18 cellular contexts compared by ENCODE assay signal in the genomic region with DNA sequence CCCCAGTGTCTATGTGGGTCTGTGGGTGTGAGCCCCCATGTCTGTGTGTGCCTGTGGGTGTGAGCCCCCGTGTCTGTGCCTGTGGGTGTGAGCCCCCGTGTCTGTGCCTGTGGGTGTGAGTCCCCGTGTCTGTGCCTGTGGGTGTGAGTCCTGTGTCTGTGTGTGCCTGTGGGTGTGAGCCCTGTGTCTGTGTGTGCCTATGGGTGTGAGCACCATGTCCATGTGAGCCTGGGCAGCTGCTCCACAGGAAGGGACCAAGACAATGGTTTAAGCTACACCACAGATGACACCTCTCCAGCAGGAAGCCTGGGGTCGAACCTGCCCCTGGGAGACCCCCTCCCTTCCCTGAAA.
DNase-seq lines count a peak whose midpoint lies in the region; ATAC-seq, FAIRE-seq and TF ChIP-seq lines count a peak whose summit lies in the region.
"Had no signal": no experiment of that assay in that cellular context is flagged by ENCODE, and none has a peak within 500 bp of the region (broad histone marks: within the 10 kb centered on the region; RNA-seq: fewer than 3 reads in every experiment).

No MANE protein-coding gene starts in this region.

- CTCF ChIA-PET in H1 (lab: Charles Lee; ENCODE audit: partially characterized antibody), result interaction anchor here (0.7 to 1.4 kb wide), 5 partner anchors 126 to 263 kb away, joined by 3 read pairs; no protein-coding TSS in a partner anchor

- H3K36me3 Mint-ChIP-seq in stimulated activated memory B cell treated with anti-CD40 and anti-IgM and Interleukin-4, amounts not matched to agents 10 μg/mL and 1 μg/mL and 100 μg/mL, for 72 hours, result no peaks in the 10 kb centered on the region

- no peak overlapping the region for H2AFZ ChIP-seq in H1 (ENCODE audit: low read length)
- H2AFZ ChIP-seq: parathyroid adenoma had no signal

- H3K79me1 ChIP-seq in H1 (ENCODE audit: low read depth, low read length), result no peaks in the 10 kb centered on the region

- H3K14ac ChIP-seq in H1 (ENCODE audit: insufficient read length), result no peak overlapping the region

- no peak overlapping the region for H4K8ac ChIP-seq in H1 (ENCODE audit: extremely low read depth, insufficient read depth, low read length)

- ATAC-seq in heart left ventricle, result peak in 3 of 4 donors; percentile 19 to 59 (median 48)
- ATAC-seq in left cardiac atrium, result no peak
- no peak for ATAC-seq in stimulated activated memory B cell treated with anti-CD40 and anti-IgM and Interleukin-4, amounts not matched to agents 10 μg/mL and 1 μg/mL and 100 μg/mL, for 72 hours
- ATAC-seq in HG03039 (IDR thresholded peaks at IDR 0.05; ENCODE audit: unreplicated experiment), result no peak
- ATAC-seq in HG03521 (IDR thresholded peaks at IDR 0.05; ENCODE audit: unreplicated experiment), result no peak

- no peak overlapping the region for H2BK5ac ChIP-seq in H1 (ENCODE audit: low read depth, low read length)

- no peaks in the 10 kb centered on the region for H3K36me3 ChIP-seq in heart left ventricle
- H3K36me3 ChIP-seq in H1 (ENCODE audit: control insufficient read depth in 2 of 4, insufficient read depth in 4 of 4, low read length in 3 of 4), result no peaks in the 10 kb centered on the region
- H3K36me3 ChIP-seq: brain microvascular endothelial cell, HAP-1, thyroid gland had no signal

- no peaks in the 10 kb centered on the region for H3K27me3 Mint-ChIP-seq in stimulated activated memory B cell treated with anti-CD40 and anti-IgM and Interleukin-4, amounts not matched to agents 10 μg/mL and 1 μg/mL and 100 μg/mL, for 72 hours

- intact Hi-C loops in heart left ventricle (cut with DNase I) (no loop called here), left cardiac atrium (cut with DNase I) (no loop called here)

- H2BK12ac ChIP-seq in H1 (ENCODE audit: low read depth, low read length), result no peak overlapping the region

- H2BK120ac ChIP-seq in H1 (replicated peaks; ENCODE audit: low read depth, low read length), result no peak overlapping the region

- no peak for FAIRE-seq in H1 (lab: Jason Lieb, UNC)
- FAIRE-seq: D721Med, HTR-8/SVneo had no signal

- H3K79me2 ChIP-seq in H1 (ENCODE audit: control insufficient read depth in 1 of 2, insufficient read depth in 2 of 2, low read length in 2 of 2), result no peaks in the 10 kb centered on the region
- H3K79me2 ChIP-seq: parathyroid adenoma had no signal

- H3K27me3 ChIP-seq in heart left ventricle (peaks cover 0 to 8% (median 0%) of the 10 kb centered on the region in 9 donors), H1 (replicated peaks in 1 of 4; ENCODE audit: control insufficient read depth in 3 of 4, extremely low read depth in 1 of 4, insufficient read depth in 3 of 4, low read length in 3 of 4) (no peaks in the 10 kb centered on the region)
- H3K27me3 ChIP-seq: thyroid gland had no signal

- no peak overlapping the region for H3K23ac ChIP-seq in H1 (ENCODE audit: insufficient read length)

- H3K27ac ChIP-seq in heart left ventricle (no peak overlapping the region), H1 (ENCODE audit: low read depth, low read length) (no peak overlapping the region)
- H3K27ac ChIP-seq: brain microvascular endothelial cell, parathyroid adenoma, thyroid gland had no signal

- WGBS in heart left ventricle, 4 donors, result 38 to 54% (median 45%) methylated on average over 3 to 4 of the region's 4 CpGs
- 73% methylated on average over 3 of the region's 4 CpGs; no CpG with 5 or more reads in 1 of the 2 experiments for WGBS in H1 (ENCODE audit: extremely low coverage in 1 of 2, insufficient coverage in 1 of 2, insufficient read length in 1 of 2, insufficient replicate concordance in 2 of 2, low coverage in 1 of 2, low lambda C conversion rate in 2 of 2, missing lambda C conversion rate in 1 of 2), 2 experiments

- 0 out of 2 replicates have a peak overlapping the region, but pooled peaks have one; percentile 76 for H2BK15ac ChIP-seq in H1 (ENCODE audit: low read length)

- no peak overlapping the region for H3K18ac ChIP-seq in H1 (ENCODE audit: extremely low read depth, low read length)

- TF ChIP-seq CTCF in heart left ventricle (IDR thresholded peaks at IDR 0.05), result no peak
- TF ChIP-seq CTCF in H1 (IDR thresholded peaks at IDR 0.05; ENCODE audit: control extremely low read depth in 1 of 3, insufficient read depth in 1 of 3, low read depth in 1 of 3, low read length in 3 of 3), result no peak

- no peak overlapping the region for H2AK5ac ChIP-seq in H1 (ENCODE audit: low read depth, low read length)

- DNase-seq in heart left ventricle, result no peak
- no peak for DNase-seq in left cardiac atrium
- peak; percentile 25 for DNase-seq in SW480 (ENCODE audit: low spot score)
- no peak for DNase-seq in H1 (ENCODE audit: low read depth in 1 of 2, low spot score in 2 of 2)
- no peak for DNase-seq in NCI-H69 (lab: John Stamatoyannopoulos, UW)
- DNase-seq: brain microvascular endothelial cell; hypothalamus; NCI-H1694; SHP77; stimulated activated CD4-positive, alpha-beta T cell treated with anti-CD3 and anti-CD28 coated beads, Interleukin-4, amount 100 ng/mL, for 1 hour; thyroid gland had no signal

- H3K27ac Mint-ChIP-seq in stimulated activated memory B cell treated with anti-CD40 and anti-IgM and Interleukin-4, amounts not matched to agents 10 μg/mL and 1 μg/mL and 100 μg/mL, for 72 hours, result peak overlapping the region; percentile 15

- H4K91ac ChIP-seq in H1 (replicated peaks; ENCODE audit: insufficient read length, low read length), result no peak overlapping the region

- no peaks in the 10 kb centered on the region for H4K20me1 ChIP-seq in H1 (replicated peaks in 1 of 2; ENCODE audit: control insufficient read depth in 1 of 2, insufficient read depth in 2 of 2, low read length in 2 of 2)

- no peaks in the 10 kb centered on the region for H3K9me3 Mint-ChIP-seq in stimulated activated memory B cell treated with anti-CD40 and anti-IgM and Interleukin-4, amounts not matched to agents 10 μg/mL and 1 μg/mL and 100 μg/mL, for 72 hours

- no peak overlapping the region for H2BK20ac ChIP-seq in H1 (ENCODE audit: low read length)

- peaks cover 40% of the 10 kb centered on the region for H3K4me1 Mint-ChIP-seq in stimulated activated memory B cell treated with anti-CD40 and anti-IgM and Interleukin-4, amounts not matched to agents 10 μg/mL and 1 μg/mL and 100 μg/mL, for 72 hours

- POLR2A ChIA-PET in H1 (lab: Charles Lee; ENCODE audit: partially characterized antibody), result no interaction called here

- H3K23me2 ChIP-seq in H1 (ENCODE audit: low read depth, low read length), result no peaks in the 10 kb centered on the region

- TF ChIP-seq POLR2A in heart left ventricle (IDR thresholded peaks at IDR 0.05) (no peak), H1 (IDR thresholded peaks at IDR 0.05; ENCODE audit: control extremely low read depth in 1 of 2, low read depth in 2 of 2, low read length in 2 of 2) (no peak)

- no peak for TF ChIP-seq RAD21 in H1 (IDR thresholded peaks at IDR 0.05 in 1 of 2, conservative IDR thresholded peaks at IDR 0.05 in 1 of 2; ENCODE audit: low read depth in 2 of 2, low read length in 2 of 2)

- H4K5ac ChIP-seq in H1 (ENCODE audit: insufficient read length, low read depth, low read length), result no peak overlapping the region

- H3K4ac ChIP-seq in H1 (replicated peaks; ENCODE audit: insufficient read length, low read depth, low read length), result no peak overlapping the region

- no peaks in the 10 kb centered on the region for H3K9me3 ChIP-seq in heart left ventricle
- H3K9me3 ChIP-seq in H1 (ENCODE audit: insufficient read depth in 2 of 2, low read depth in 1 of 2, low read length in 1 of 2), result no peaks in the 10 kb centered on the region
- H3K9me3 ChIP-seq: HAP-1, thyroid gland had no signal

- no peak overlapping the region for H3K9ac ChIP-seq in H1 (replicated peaks in 1 of 4; ENCODE audit: extremely low read depth in 1 of 4, low read depth in 3 of 4, low read length in 3 of 4)
- H3K9ac ChIP-seq: parathyroid adenoma had no signal

- H3K4me1 ChIP-seq in heart left ventricle (peaks cover 0 to 26% (median 8%) of the 10 kb centered on the region in 12 donors), H1 (replicated peaks in 1 of 4; ENCODE audit: control insufficient read depth in 3 of 4, insufficient read depth in 4 of 4, low read length in 3 of 4) (peaks cover 0 to 11% (median 7%) of the 10 kb centered on the region in 4 experiments; a peak in 5 of 7 replicates)
- H3K4me1 ChIP-seq: HAP-1, parathyroid adenoma, thyroid gland had no signal

- peak overlapping the region; percentile 25 for H3K4me3 Mint-ChIP-seq in stimulated activated memory B cell treated with anti-CD40 and anti-IgM and Interleukin-4, amounts not matched to agents 10 μg/mL and 1 μg/mL and 100 μg/mL, for 72 hours

- H3K4me2 ChIP-seq in H1 (ENCODE audit: insufficient read depth in 1 of 2, low read depth in 2 of 2, low read length in 2 of 2), result no peak overlapping the region

- no peak overlapping the region for H3K56ac ChIP-seq in H1 (replicated peaks; ENCODE audit: insufficient read length, low read depth, low read length)

- H3K4me3 ChIP-seq in heart left ventricle (no peak overlapping the region), H1 (ENCODE audit: extremely low read depth in 1 of 4, insufficient read depth in 2 of 4, low read depth in 3 of 4, low read length in 4 of 4) (no peak overlapping the region)
- H3K4me3 ChIP-seq: HAP-1, thyroid gland had no signal

- TF ChIP-seq EP300 in H1 (IDR thresholded peaks at IDR 0.05; ENCODE audit: borderline replicate concordance in 1 of 2, low read depth in 2 of 2, low read length in 2 of 2), result no peak

Comparison
In these comparisons a context has a peak if more than half of its experiments do, and no peak if none do; other contexts are left out.
1. ATAC-seq: peak in heart left ventricle (3 of 4); none in left cardiac atrium (0 of 2), stimulated activated memory B cell treated with anti-CD40 and anti-IgM and Interleukin-4, amounts not matched to agents 10 μg/mL and 1 μg/mL and 100 μg/mL, for 72 hours (single experiment), HG03039 (single experiment) and HG03521 (single experiment).